Comparison of ENCODE assay signal across 8 cellular contexts in genomic region chr3:123584284-123584987, GRCh38. TPM values are rescaled to one million over a fixed set of nuclear protein-coding genes. Genes with fewer than 3 reads are reported as not detected.
DNase-seq lines count a peak whose midpoint lies in the region; ATAC-seq and TF ChIP-seq lines count a peak whose summit lies in the region.

No MANE protein-coding gene starts in this region.

- H3K27me3 Mint-ChIP-seq in activated CD8-positive, alpha-beta memory T cell treated with anti-CD3 and anti-CD28 coated beads, Interleukin-2, amount 10 ng/mL, durations not matched to agents 7 days and 5 days, result no peaks in the 10 kb centered on the region
- H3K27me3 Mint-ChIP-seq in activated naive CD8-positive, alpha-beta T cell treated with anti-CD3 and anti-CD28 coated beads, Interleukin-2, amount 50 U/mL, for 24 hours, result no peaks in the 10 kb centered on the region

- peak overlapping the region; percentile 75 for H3K27ac Mint-ChIP-seq in activated CD8-positive, alpha-beta memory T cell treated with anti-CD3 and anti-CD28 coated beads, Interleukin-2, amount 10 ng/mL, durations not matched to agents 7 days and 5 days
- peak overlapping the region; percentile 67 for H3K27ac Mint-ChIP-seq in activated naive CD8-positive, alpha-beta T cell treated with anti-CD3 and anti-CD28 coated beads, Interleukin-2, amount 50 U/mL, for 24 hours

- H3K9me3 Mint-ChIP-seq in activated CD8-positive, alpha-beta memory T cell treated with anti-CD3 and anti-CD28 coated beads, Interleukin-2, amount 10 ng/mL, durations not matched to agents 7 days and 5 days (ENCODE audit: low read depth), result peaks cover 4% of the 10 kb centered on the region
- H3K9me3 Mint-ChIP-seq in activated naive CD8-positive, alpha-beta T cell treated with anti-CD3 and anti-CD28 coated beads, Interleukin-2, amount 50 U/mL, for 24 hours, result peaks cover 3% of the 10 kb centered on the region

- peak; percentile 33 for TF ChIP-seq CTCF in LNCaP clone FGC (IDR thresholded peaks at IDR 0.05; ENCODE audit: control insufficient read depth, extremely low read depth, insufficient read depth)

- ATAC-seq in activated CD8-positive, alpha-beta memory T cell treated with anti-CD3 and anti-CD28 coated beads, Interleukin-2, amount 10 ng/mL, durations not matched to agents 7 days and 5 days, result no peak
- ATAC-seq in GM21825 (IDR thresholded peaks at IDR 0.05; ENCODE audit: unreplicated experiment) (peak; percentile 26), left ventricle myocardium superior (peak; percentile 59)
- ATAC-seq in activated naive CD8-positive, alpha-beta T cell treated with anti-CD3 and anti-CD28 coated beads, Interleukin-2, amount 50 U/mL, for 24 hours, result peak; percentile 26

- intact Hi-C loops in left ventricle myocardium superior (cut with micrococcal nuclease), result no loop called here

- peak overlapping the region; percentile 75 for H3K4me3 ChIP-seq in LNCaP clone FGC (ENCODE audit: low read depth, low read length)

- H3K4me1 Mint-ChIP-seq in activated CD8-positive, alpha-beta memory T cell treated with anti-CD3 and anti-CD28 coated beads, Interleukin-2, amount 10 ng/mL, durations not matched to agents 7 days and 5 days, result peaks cover 25% of the 10 kb centered on the region
- H3K4me1 Mint-ChIP-seq in activated naive CD8-positive, alpha-beta T cell treated with anti-CD3 and anti-CD28 coated beads, Interleukin-2, amount 50 U/mL, for 24 hours, result peaks cover 20% of the 10 kb centered on the region

- CTCF ChIA-PET in activated CD8-positive, alpha-beta memory T cell treated with anti-CD3 and anti-CD28 coated beads, Interleukin-2, amount 10 ng/mL, durations not matched to agents 7 days and 5 days (lab: Charles Lee), result interaction anchor here (0.7 to 1.8 kb wide), 5 partner anchors 10 to 255 kb away, joined by 3 to 8 read pairs (median 3); no protein-coding TSS in a partner anchor

- H3K36me3 Mint-ChIP-seq in activated CD8-positive, alpha-beta memory T cell treated with anti-CD3 and anti-CD28 coated beads, Interleukin-2, amount 10 ng/mL, durations not matched to agents 7 days and 5 days, result peaks cover 32% of the 10 kb centered on the region
- peaks cover 31% of the 10 kb centered on the region for H3K36me3 Mint-ChIP-seq in activated naive CD8-positive, alpha-beta T cell treated with anti-CD3 and anti-CD28 coated beads, Interleukin-2, amount 50 U/mL, for 24 hours (ENCODE audit: low read depth)

- H3K4me3 Mint-ChIP-seq in activated CD8-positive, alpha-beta memory T cell treated with anti-CD3 and anti-CD28 coated beads, Interleukin-2, amount 10 ng/mL, durations not matched to agents 7 days and 5 days, result no peak overlapping the region
- H3K4me3 Mint-ChIP-seq in activated naive CD8-positive, alpha-beta T cell treated with anti-CD3 and anti-CD28 coated beads, Interleukin-2, amount 50 U/mL, for 24 hours, result no peak overlapping the region

- DNase-seq in activated CD8-positive, alpha-beta memory T cell treated with anti-CD3 and anti-CD28 coated beads, Interleukin-2, amount 10 ng/mL, durations not matched to agents 7 days and 5 days, result no peak
- no peak for DNase-seq in activated CD8-positive, alpha-beta memory T cell treated with anti-CD3 and anti-CD28 coated beads, Interleukin-2, amount 50 U/mL, for 48 hours
- DNase-seq in LNCaP clone FGC (ENCODE audit: low read depth) (no peak), left ventricle myocardium superior (peak; percentile 76), retina (peak; percentile 70)
- peak; percentile 55 for DNase-seq in activated naive CD8-positive, alpha-beta T cell treated with anti-CD3 and anti-CD28 coated beads, Interleukin-2, amount 50 U/mL, for 24 hours
- DNase-seq in activated effector memory CD4-positive, alpha-beta T cell treated with Interleukin-2 at 50 U/mL for 16 hours, result no peak

RNA-seq across cellular contexts. Expression of gene HACD2, which starts 0.4 kb away (rescaled TPM):
- total RNA-seq in activated CD8-positive, alpha-beta memory T cell treated with anti-CD3 and anti-CD28 coated beads, Interleukin-2, amount 10 ng/mL, durations not matched to agents 7 days and 5 days, result 10 to 100 TPM; 17.8 to 24.9 TPM
- total RNA-seq in left ventricle myocardium superior, result 10.5 TPM

Comparison
In these comparisons a context has a peak if more than half of its experiments do, and no peak if none do; other contexts are left out.
1. DNase-seq: peak in activated naive CD8-positive, alpha-beta T cell treated with anti-CD3 and anti-CD28 coated beads, Interleukin-2, amount 50 U/mL, for 24 hours (single experiment), left ventricle myocardium superior (single experiment) and retina (single experiment); none in activated CD8-positive, alpha-beta memory T cell treated with anti-CD3 and anti-CD28 coated beads, Interleukin-2, amount 10 ng/mL, durations not matched to agents 7 days and 5 days (single experiment), activated CD8-positive, alpha-beta memory T cell treated with anti-CD3 and anti-CD28 coated beads, Interleukin-2, amount 50 U/mL, for 48 hours (single experiment), LNCaP clone FGC (single experiment) and activated effector memory CD4-positive, alpha-beta T cell treated with Interleukin-2 at 50 U/mL for 16 hours (single experiment).